2 cellular contexts compared by ENCODE assay signal in genomic region chr22:19988965-19989724, GRCh38.
TF ChIP-seq lines count a peak whose summit lies in the region.

No MANE protein-coding gene starts in this region.

TF ChIP-seq in K562, 482 proteins besides CTCF, POLR2A, EP300 and RAD21 (continues in another document):
- no peak for TF ChIP-seq ZNF511 (CRISPR knock-in tag; IDR thresholded peaks at IDR 0.05)
- no peak for TF ChIP-seq MAX (CRISPR knock-in tag; IDR thresholded peaks at IDR 0.05)
- no peak for TF ChIP-seq ZNF696 (CRISPR knock-in tag; conservative IDR thresholded peaks at IDR 0.05)
- no peak for TF ChIP-seq ZNF699 (CRISPR knock-in tag; IDR thresholded peaks at IDR 0.05; ENCODE audit: insufficient replicate concordance)
- TF ChIP-seq TAF9B (IDR thresholded peaks at IDR 0.05; ENCODE audit: partially characterized antibody) = no peak
- TF ChIP-seq FUS (optimal IDR thresholded peaks at IDR 0.05; ENCODE audit: low read depth, low read length) = no peak
- no peak for TF ChIP-seq MLX (CRISPR knock-in tag; conservative IDR thresholded peaks at IDR 0.05)
- no peak for TF ChIP-seq ZNF586 (CRISPR knock-in tag; conservative IDR thresholded peaks at IDR 0.05)
- no peak for TF ChIP-seq ERF (CRISPR knock-in tag; IDR thresholded peaks at IDR 0.05)
- TF ChIP-seq ARNT (IDR thresholded peaks at IDR 0.05) = no peak
- TF ChIP-seq ZBTB2 (IDR thresholded peaks at IDR 0.05) = no peak
- TF ChIP-seq PATZ1 (CRISPR knock-in tag; IDR thresholded peaks at IDR 0.05; ENCODE audit: borderline replicate concordance) = no peak
- TF ChIP-seq NCOA1 (IDR thresholded peaks at IDR 0.05; ENCODE audit: low read depth) = peak; percentile 86
- TF ChIP-seq ZMIZ1 (IDR thresholded peaks at IDR 0.05; ENCODE audit: low read depth in 2 of 2, low read length in 2 of 2) = no peak
- no peak for TF ChIP-seq SIRT6 (IDR thresholded peaks at IDR 0.05; ENCODE audit: low read depth, low read length)
- TF ChIP-seq DPF2 (IDR thresholded peaks at IDR 0.05) = peak; percentile 38
- no peak for TF ChIP-seq ILK (tag; IDR thresholded peaks at IDR 0.05; ENCODE audit: borderline replicate concordance, low read depth)
- no peak for TF ChIP-seq NCOA2 (IDR thresholded peaks at IDR 0.05; ENCODE audit: partially characterized antibody in 2 of 2)
- 0 out of 2 replicates have a peak, but pooled peaks have one; percentile 29 for TF ChIP-seq ETS1 (conservative IDR thresholded peaks at IDR 0.05; ENCODE audit: control insufficient read depth, low read depth, low read length)

TF ChIP-seq in HEK293T, 16 proteins besides CTCF, POLR2A, EP300 and RAD21:
- no peak for TF ChIP-seq L3MBTL2 (conservative IDR thresholded peaks at IDR 0.05)
- no peak for TF ChIP-seq HDGF (IDR thresholded peaks at IDR 0.05; ENCODE audit: borderline replicate concordance)
- TF ChIP-seq FOXA1 (IDR thresholded peaks at IDR 0.05) = no peak
- no peak for TF ChIP-seq ZNF384 (IDR thresholded peaks at IDR 0.05)
- TF ChIP-seq PKNOX1 (IDR thresholded peaks at IDR 0.05) = no peak
- no peak for TF ChIP-seq ELF4 (IDR thresholded peaks at IDR 0.05)
- no peak for TF ChIP-seq CTBP1 (IDR thresholded peaks at IDR 0.05; ENCODE audit: borderline replicate concordance)
- no peak for TF ChIP-seq ARNT (IDR thresholded peaks at IDR 0.05)
- no peak for TF ChIP-seq FOXM1 (IDR thresholded peaks at IDR 0.05; ENCODE audit: borderline replicate concordance)
- TF ChIP-seq TARDBP (IDR thresholded peaks at IDR 0.05) = no peak
- TF ChIP-seq NFRKB (IDR thresholded peaks at IDR 0.05) = no peak
- no peak for TF ChIP-seq FOXK2 (IDR thresholded peaks at IDR 0.05)
- no peak for TF ChIP-seq LEF1 (IDR thresholded peaks at IDR 0.05; ENCODE audit: borderline replicate concordance)
- no peak for TF ChIP-seq BHLHE40 (IDR thresholded peaks at IDR 0.05; ENCODE audit: borderline replicate concordance)
- TF ChIP-seq SUZ12 (IDR thresholded peaks at IDR 0.05) = no peak
- no peak for TF ChIP-seq SP1 (IDR thresholded peaks at IDR 0.05)
